ENCODE assay signal across 16 cellular contexts in genomic region chr15:20646529-20647142, GRCh38.
A peak's percentile ranks its signal among the peaks of the same experiment; 100 is the strongest.
DNase-seq lines count a peak whose midpoint lies in the region; ATAC-seq and TF ChIP-seq lines count a peak whose summit lies in the region.
"Had no signal": no experiment of that assay in that cellular context is flagged by ENCODE, and none has a peak within 500 bp of the region (broad histone marks: within the 10 kb centered on the region; RNA-seq: fewer than 3 reads in every experiment).

No MANE protein-coding gene starts in this region.

- no peak for TF ChIP-seq CTCF in PC-3 (conservative IDR thresholded peaks at IDR 0.05; ENCODE audit: low read depth, low read length)

- no peaks in the 10 kb centered on the region for H3K79me2 ChIP-seq in PC-3 (ENCODE audit: low read length)
- H3K79me2 ChIP-seq: hepatocyte had no signal

- POLR2A ChIA-PET in PC-3 (lab: Charles Lee; ENCODE audit: unreplicated experiment): no interaction called here

- CTCF ChIA-PET in PC-3 (lab: Charles Lee): no interaction called here

- no peak overlapping the region for H3K4me3 ChIP-seq in PC-3 (ENCODE audit: low read length)
- H3K4me3 ChIP-seq: colonic mucosa, hepatocyte had no signal

- H3K9me2 ChIP-seq in PC-3 (replicated peaks; ENCODE audit: low read length): no peaks in the 10 kb centered on the region

- intact Hi-C loops in left ventricle myocardium superior (cut with micrococcal nuclease): no loop called here
- intact Hi-C loops in Right ventricle myocardium inferior (cut with DNase I): no loop called here
- intact Hi-C loops in PC-3 (cut with micrococcal nuclease): no loop called here

- no peaks in the 10 kb centered on the region for H4K20me1 ChIP-seq in PC-3 (ENCODE audit: low read length)

- no peak overlapping the region for H3K9ac ChIP-seq in PC-3 (ENCODE audit: low read length)

- H3F3A ChIP-seq in PC-3 (ENCODE audit: low read length, unreplicated experiment): no peaks in the 10 kb centered on the region

- DNase-seq in left ventricle myocardium superior: no peak
- no peak for DNase-seq in Right ventricle myocardium inferior (ENCODE audit: missing footprints)
- DNase-seq in PC-3: no peak
- DNase-seq in kidney tubule cell (ENCODE audit: low spot score): peak; percentile 53
- DNase-seq in G401 (ENCODE audit: low spot score): no peak
- DNase-seq in stimulated activated naive CD4-positive, alpha-beta T cell (lab: John Stamatoyannopoulos, UW): no peak
- DNase-seq in NK-92 treated with Interleukin-12 subunit alpha and Interleukin-12 subunit beta, amount 100 ng/mL, for 24 hours (lab: John Stamatoyannopoulos, UW): no peak
- DNase-seq: colonic mucosa; GOT3; mesenchymal stem cell; NCI-H146; nephron progenitor cell; SHP77; stimulated activated CD4-positive, alpha-beta T cell treated with anti-CD3 and anti-CD28 coated beads, Interleukin-4, amount 100 ng/mL, for 24 hours had no signal

- H3K27ac ChIP-seq in PC-3 (ENCODE audit: low read length): no peak overlapping the region
- H3K27ac ChIP-seq: colonic mucosa, hepatocyte had no signal

- in situ Hi-C loops in G401 (cut with HindIII; ENCODE audit: low sequenced_read_pairs): no loop called here

- ATAC-seq in left ventricle myocardium superior: peak; percentile 32
- ATAC-seq in Right ventricle myocardium inferior: no peak
- peak; percentile 46 for ATAC-seq in PC-3
- ATAC-seq in HG03039 (IDR thresholded peaks at IDR 0.05; ENCODE audit: unreplicated experiment): no peak

- H3K9me3 ChIP-seq in PC-3 (ENCODE audit: low read length): 0 out of 2 replicates have a peak, but pooled peaks cover 12% of the 10 kb centered on the region
- H3K9me3 ChIP-seq: colonic mucosa had no signal

- H3K4me2 ChIP-seq in PC-3 (ENCODE audit: low read length): no peak overlapping the region
- H3K4me2 ChIP-seq: hepatocyte had no signal

- H2AFZ ChIP-seq in PC-3 (ENCODE audit: low read length): no peak overlapping the region
- H2AFZ ChIP-seq: hepatocyte had no signal

- no peaks in the 10 kb centered on the region for H3K36me3 ChIP-seq in PC-3 (ENCODE audit: low read depth, low read length)
- H3K36me3 ChIP-seq: colonic mucosa had no signal

- H3K4me1 ChIP-seq in PC-3 (ENCODE audit: insufficient read depth, low read length): no peaks in the 10 kb centered on the region
- H3K4me1 ChIP-seq: colonic mucosa had no signal

- peaks cover 4% of the 10 kb centered on the region; the same call in 1 of the 2 replicates for H3K27me3 ChIP-seq in PC-3 (ENCODE audit: low read length)
- H3K27me3 ChIP-seq: colonic mucosa, hepatocyte had no signal

- no TSS peak for BruUV-seq in PC-3 (replicated peaks; lab: Mats Ljungman, UMichigan)

Comparison
In these comparisons a context has a peak if more than half of its experiments do, and no peak if none do; other contexts are left out.
1. ATAC-seq: peak in left ventricle myocardium superior (single experiment) and PC-3 (single experiment); none in Right ventricle myocardium inferior (single experiment) and HG03039 (single experiment).